8 cellular contexts compared by ENCODE assay signal in genomic region chr14:75068294-75069020, GRCh38. TPM values are rescaled to one million over a fixed set of nuclear protein-coding genes. Genes with fewer than 3 reads are reported as not detected.
DNase-seq lines count a peak whose midpoint lies in the region; ATAC-seq, FAIRE-seq and TF ChIP-seq lines count a peak whose summit lies in the region.

No MANE protein-coding gene starts in this region.

- peak overlapping the region; percentile 61 for H3K4me3 ChIP-seq in A549
- peak overlapping the region; percentile 53 for H3K4me3 ChIP-seq in bronchial epithelial cell (ENCODE audit: low read depth, low read length)
- H3K4me3 ChIP-seq in mesenchymal stem cell (ENCODE audit: insufficient read depth in 1 of 2, low read depth in 1 of 2, low read length in 2 of 2) = peak overlapping the region in 1 of 2 experiments; percentile 78

- TF ChIP-seq EP300 in A549 (IDR thresholded peaks at IDR 0.05) = no peak

- FAIRE-seq in A549 (lab: Jason Lieb, UNC) (no peak), bronchial epithelial cell (lab: Jason Lieb, UNC) (no peak)

- intact Hi-C loops in activated CD8-positive, alpha-beta T cell treated with anti-CD3 and anti-CD28 coated beads for 36 hours (cut with micrococcal nuclease) = no loop called here

- H2AFZ ChIP-seq in mesenchymal stem cell (ENCODE audit: low read depth, low read length) = no peak overlapping the region

- no peak overlapping the region for H3K23ac ChIP-seq in mesenchymal stem cell (ENCODE audit: low read length in 2 of 2)

- H3K27ac ChIP-seq in A549 = peak overlapping the region; percentile 88 to 95
- H3K27ac ChIP-seq in mesenchymal stem cell (ENCODE audit: low read length, poor library complexity, severe bottlenecking) = peak overlapping the region; percentile 44

- H3K9me3 Mint-ChIP-seq in activated CD8-positive, alpha-beta T cell treated with anti-CD3 and anti-CD28 coated beads for 36 hours = no peaks in the 10 kb centered on the region
- no peaks in the 10 kb centered on the region for H3K9me3 Mint-ChIP-seq in stimulated activated naive CD8-positive, alpha-beta T cell treated with anti-CD3 and anti-CD28 coated beads, Interleukin-15, amount 100 ng/mL, for 72 hours

- H3K27ac Mint-ChIP-seq in activated CD8-positive, alpha-beta T cell treated with anti-CD3 and anti-CD28 coated beads for 36 hours = no peak overlapping the region
- H3K27ac Mint-ChIP-seq in stimulated activated naive CD8-positive, alpha-beta T cell treated with anti-CD3 and anti-CD28 coated beads, Interleukin-15, amount 100 ng/mL, for 72 hours = peak overlapping the region in 1 of 2 donors; percentile 81

- H4K8ac ChIP-seq in mesenchymal stem cell (ENCODE audit: low read length) = no peak overlapping the region

- H3K4me3 Mint-ChIP-seq in activated CD8-positive, alpha-beta T cell treated with anti-CD3 and anti-CD28 coated beads for 36 hours = no peak overlapping the region
- H3K4me3 Mint-ChIP-seq in stimulated activated naive CD8-positive, alpha-beta T cell treated with anti-CD3 and anti-CD28 coated beads, Interleukin-15, amount 100 ng/mL, for 72 hours = no peak overlapping the region

- peaks cover under 1% of the 10 kb centered on the region for H3K36me3 Mint-ChIP-seq in activated CD8-positive, alpha-beta T cell treated with anti-CD3 and anti-CD28 coated beads for 36 hours (ENCODE audit: low read depth)

- POLR2A ChIA-PET in A549 (lab: Yijun Ruan, JAX) = interaction anchor here (0.6 to 1.1 kb wide), 3 partner anchors 20 to 122 kb away, joined by 3 read pairs; no protein-coding TSS in a partner anchor
- POLR2A ChIA-PET in activated CD8-positive, alpha-beta T cell treated with anti-CD3 and anti-CD28 coated beads for 36 hours (lab: Charles Lee) = interaction anchor here (0.6 to 1.5 kb wide), 5 partner anchors 19 to 305 kb away, joined by 3 to 6 read pairs (median 4); partner anchors contain the start of gene YLPM1

- H2BK12ac ChIP-seq in mesenchymal stem cell (ENCODE audit: low read length in 2 of 2) = no peak overlapping the region

- no peak overlapping the region for H4K91ac ChIP-seq in mesenchymal stem cell (ENCODE audit: low read length)

- TF ChIP-seq POLR2A in A549 (IDR thresholded peaks at IDR 0.05; ENCODE audit: low read length) = no peak

- H2AK5ac ChIP-seq in mesenchymal stem cell (ENCODE audit: low read length, severe bottlenecking) = no peak overlapping the region

- TF ChIP-seq RAD21 in A549 (conservative IDR thresholded peaks at IDR 0.05 in 1 of 2, IDR thresholded peaks at IDR 0.05 in 1 of 2) = no peak

- no peak for TF ChIP-seq CTCF in A549 (IDR thresholded peaks at IDR 0.05)
- no peak for TF ChIP-seq CTCF in bronchial epithelial cell (IDR thresholded peaks at IDR 0.05; ENCODE audit: insufficient read depth, low read length, severe bottlenecking)
- TF ChIP-seq CTCF in activated CD8-positive, alpha-beta T cell treated with anti-CD3 and anti-CD28 coated beads for 36 hours (IDR thresholded peaks at IDR 0.05) = no peak

- peak overlapping the region in 1 of 2 experiments; percentile 9 for H3K4ac ChIP-seq in mesenchymal stem cell (ENCODE audit: low read depth in 1 of 2, low read length in 2 of 2)

- H2BK120ac ChIP-seq in mesenchymal stem cell (ENCODE audit: low read depth, low read length) = no peak overlapping the region

- peak overlapping the region; percentile 45 for H2BK15ac ChIP-seq in mesenchymal stem cell (ENCODE audit: low read depth, poor library complexity, severe bottlenecking)

- peaks cover 11% of the 10 kb centered on the region for H3K79me1 ChIP-seq in mesenchymal stem cell (replicated peaks; ENCODE audit: low read length, poor library complexity, severe bottlenecking)

- CTCF ChIA-PET in A549 (lab: Yijun Ruan, JAX) = interaction anchor here (0.6 to 11.4 kb wide), 4 partner anchors 18 to 414 kb away, joined by 3 to 85 read pairs (median 3); no protein-coding TSS in a partner anchor
- CTCF ChIA-PET in activated CD8-positive, alpha-beta T cell treated with anti-CD3 and anti-CD28 coated beads for 36 hours (lab: Charles Lee) = interaction anchor here (0.8 to 1.8 kb wide), 3 partner anchors 20 to 209 kb away, joined by 4 to 5 read pairs (median 4); no protein-coding TSS in a partner anchor

- H3K36me3 ChIP-seq in bronchial epithelial cell (ENCODE audit: control insufficient read depth, insufficient read depth, low read length) (no peaks in the 10 kb centered on the region), mesenchymal stem cell (ENCODE audit: control insufficient read depth in 1 of 2, insufficient read depth in 2 of 2, low read depth in 1 of 2, low read length in 2 of 2) (no peaks in the 10 kb centered on the region)

- ATAC-seq in A549 = peak in 1 of 2 experiments; percentile 5; a peak in 1 of 6 replicates
- no peak for ATAC-seq in activated CD8-positive, alpha-beta T cell treated with anti-CD3 and anti-CD28 coated beads for 36 hours
- ATAC-seq in stimulated activated naive CD8-positive, alpha-beta T cell treated with anti-CD3 and anti-CD28 coated beads, Interleukin-15, amount 100 ng/mL, for 72 hours = no peak
- no peak for ATAC-seq in GM18909 (IDR thresholded peaks at IDR 0.05; ENCODE audit: poor library complexity, unreplicated experiment)

- peaks cover 9% of the 10 kb centered on the region for H3K4me1 Mint-ChIP-seq in activated CD8-positive, alpha-beta T cell treated with anti-CD3 and anti-CD28 coated beads for 36 hours (ENCODE audit: low read depth)
- H3K4me1 Mint-ChIP-seq in stimulated activated naive CD8-positive, alpha-beta T cell treated with anti-CD3 and anti-CD28 coated beads, Interleukin-15, amount 100 ng/mL, for 72 hours = peaks cover 12% of the 10 kb centered on the region

- H3K4me1 ChIP-seq in A549 (peaks cover 20% of the 10 kb centered on the region), mesenchymal stem cell (ENCODE audit: control insufficient read depth, insufficient read depth, low read depth, low read length) (peaks cover 10% of the 10 kb centered on the region)

- H2BK5ac ChIP-seq in mesenchymal stem cell (ENCODE audit: low read depth, low read length, poor library complexity, severe bottlenecking) = no peak overlapping the region

- H3K27me3 ChIP-seq in bronchial epithelial cell (ENCODE audit: control insufficient read depth, insufficient read depth, low read length) (no peaks in the 10 kb centered on the region), mesenchymal stem cell (ENCODE audit: control insufficient read depth in 1 of 2, insufficient read depth in 1 of 2, low read length in 2 of 2) (no peaks in the 10 kb centered on the region)

- no peak overlapping the region for H3K14ac ChIP-seq in mesenchymal stem cell (ENCODE audit: low read length in 2 of 2)

- peak overlapping the region; percentile 92 for H3K4me2 ChIP-seq in A549
- H3K4me2 ChIP-seq in mesenchymal stem cell (ENCODE audit: low read length, poor library complexity, severe bottlenecking) = peak overlapping the region; percentile 70

- peak overlapping the region in 1 of 2 experiments; percentile 68 for H3K18ac ChIP-seq in mesenchymal stem cell (ENCODE audit: low read depth in 1 of 2, low read length in 2 of 2)

- no peak for DNase-seq in A549 (ENCODE audit: low read depth in 1 of 2, low spot score in 1 of 2)
- DNase-seq in HT-29 (ENCODE audit: low spot score) = peak; percentile 51
- DNase-seq in bronchial epithelial cell (ENCODE audit: low read depth) = no peak
- DNase-seq in mesenchymal stem cell = no peak
- DNase-seq in NOMO-1 (lab: John Stamatoyannopoulos, UW; ENCODE audit: unreplicated experiment in 2 of 2) = no peak
- DNase-seq in activated CD8-positive, alpha-beta T cell treated with anti-CD3 and anti-CD28 coated beads for 36 hours = no peak
- no peak for DNase-seq in stimulated activated naive CD8-positive, alpha-beta T cell treated with anti-CD3 and anti-CD28 coated beads, Interleukin-15, amount 100 ng/mL, for 72 hours

- H3K9ac ChIP-seq in mesenchymal stem cell (ENCODE audit: low read length) = peak overlapping the region; percentile 90

- H3K9me3 ChIP-seq in A549 (no peaks in the 10 kb centered on the region), mesenchymal stem cell (ENCODE audit: control insufficient read depth, low read length) (no peaks in the 10 kb centered on the region)

- 1% methylated on average over 13 of the region's 13 CpGs for WGBS in A549 (ENCODE audit: missing lambda C conversion rate)
- 14% methylated on average over 12 of the region's 13 CpGs for WGBS in mesenchymal stem cell

- H3K27me3 Mint-ChIP-seq in activated CD8-positive, alpha-beta T cell treated with anti-CD3 and anti-CD28 coated beads for 36 hours = no peaks in the 10 kb centered on the region
- H3K27me3 Mint-ChIP-seq in stimulated activated naive CD8-positive, alpha-beta T cell treated with anti-CD3 and anti-CD28 coated beads, Interleukin-15, amount 100 ng/mL, for 72 hours = no peaks in the 10 kb centered on the region

RNA-seq across cellular contexts. Expression of gene ZC2HC1C, which starts 1.0 kb away (rescaled TPM):
- polyA plus RNA-seq in A549 (2011; rRNA removed) = 2.4 and 2.7 TPM in 2 replicates
- 0.98 and 1.2 TPM in 2 replicates for polyA plus RNA-seq in A549 (2012; cell fraction: cytosol; rRNA removed)
- 0.38 and 0.59 TPM in 2 replicates for polyA plus RNA-seq in A549 (2012; cell fraction: nucleus; rRNA removed)
- polyA plus RNA-seq in A549 (2017; fragmentation: RNase III; extraction: RNeasy Plus Mini Kit Qiagen cat#74134 plus additional on column Dnase treatment) = 2.7 to 3.9 TPM (median 2.8 TPM) in 3 replicates
- 1.1 and 1.5 TPM in 2 replicates for polyA minus RNA-seq in A549 (2011; rRNA and poly(A)+ RNA removed)
- 1.6 and 4.1 TPM in 2 replicates for total RNA-seq in HT-29 (2014; rRNA removed; shearing (Covaris generic))
- total RNA-seq in bronchial epithelial cell = 0.53 and 0.90 TPM in 2 replicates
- 0.64 TPM for polyA plus RNA-seq in mesenchymal stem cell (2013, experiment 1 of 2)
- polyA plus RNA-seq in mesenchymal stem cell (2013, experiment 2 of 2) = 0.34 TPM
- total RNA-seq in activated CD8-positive, alpha-beta T cell treated with anti-CD3 and anti-CD28 coated beads for 36 hours = under 1 TPM; 0.41 to 0.45 TPM

RNA-seq across cellular contexts. Expression of gene ACYP1, which starts 4.6 kb away (rescaled TPM):
- 26.5 and 36.7 TPM in 2 replicates for polyA plus RNA-seq in A549 (2011; rRNA removed)
- 24.6 and 36.2 TPM in 2 replicates for polyA plus RNA-seq in A549 (2012; cell fraction: cytosol; rRNA removed)
- polyA plus RNA-seq in A549 (2012; cell fraction: nucleus; rRNA removed) = 8.0 and 14.5 TPM in 2 replicates
- polyA plus RNA-seq in A549 (2017; fragmentation: RNase III; extraction: RNeasy Plus Mini Kit Qiagen cat#74134 plus additional on column Dnase treatment) = 30.0 to 34.3 TPM (median 33.3 TPM) in 3 replicates
- 3.4 and 3.9 TPM in 2 replicates for polyA minus RNA-seq in A549 (2011; rRNA and poly(A)+ RNA removed)
- total RNA-seq in HT-29 (2014; rRNA removed; shearing (Covaris generic)) = 26.1 and 26.8 TPM in 2 replicates
- total RNA-seq in bronchial epithelial cell = 4.5 and 9.9 TPM in 2 replicates
- 13.6 TPM for polyA plus RNA-seq in mesenchymal stem cell (2013, experiment 1 of 2)
- 14.3 TPM for polyA plus RNA-seq in mesenchymal stem cell (2013, experiment 2 of 2)
- 10 to 100 TPM; 33.9 to 38.6 TPM for total RNA-seq in activated CD8-positive, alpha-beta T cell treated with anti-CD3 and anti-CD28 coated beads for 36 hours

RNA-seq across cellular contexts. Expression of gene MLH3, which starts 17.2 kb away (rescaled TPM):
- polyA plus RNA-seq in A549 (2011; rRNA removed) (30.8 and 32.3 TPM in 2 replicates), A549 (2017; fragmentation: RNase III; extraction: RNeasy Plus Mini Kit Qiagen cat#74134 plus additional on column Dnase treatment) (15.2 to 16.2 TPM (median 16.0 TPM) in 3 replicates)
- polyA plus RNA-seq in A549 (2012; cell fraction: cytosol; rRNA removed) = 8.4 and 9.1 TPM in 2 replicates
- polyA plus RNA-seq in A549 (2012; cell fraction: nucleus; rRNA removed) = 11.5 and 18.4 TPM in 2 replicates
- polyA minus RNA-seq in A549 (2011; rRNA and poly(A)+ RNA removed) = 36.8 and 41.8 TPM in 2 replicates
- total RNA-seq in HT-29 (2014; rRNA removed; shearing (Covaris generic)) = 3.5 and 6.7 TPM in 2 replicates
- total RNA-seq in bronchial epithelial cell = 18.3 and 24.0 TPM in 2 replicates
- polyA plus RNA-seq in mesenchymal stem cell (2013, experiment 1 of 2) = 5.1 TPM
- 4.6 TPM for polyA plus RNA-seq in mesenchymal stem cell (2013, experiment 2 of 2)
- total RNA-seq in activated CD8-positive, alpha-beta T cell treated with anti-CD3 and anti-CD28 coated beads for 36 hours = 10 to 100 TPM; 26.8 to 29.0 TPM

RNA-seq across cellular contexts. Expression of gene NEK9, which starts 58.4 kb away (rescaled TPM):
- polyA plus RNA-seq in A549 (2011; rRNA removed) = 75.9 and 79.7 TPM in 2 replicates
- polyA plus RNA-seq in A549 (2012; cell fraction: cytosol; rRNA removed) = 27.0 and 31.8 TPM in 2 replicates
- 37.6 and 48.7 TPM in 2 replicates for polyA plus RNA-seq in A549 (2012; cell fraction: nucleus; rRNA removed)
- polyA plus RNA-seq in A549 (2017; fragmentation: RNase III; extraction: RNeasy Plus Mini Kit Qiagen cat#74134 plus additional on column Dnase treatment) = 44.3 to 51.1 TPM (median 49.4 TPM) in 3 replicates
- polyA minus RNA-seq in A549 (2011; rRNA and poly(A)+ RNA removed) = 46.4 and 53.1 TPM in 2 replicates
- 24.7 and 45.7 TPM in 2 replicates for total RNA-seq in HT-29 (2014; rRNA removed; shearing (Covaris generic))
- total RNA-seq in bronchial epithelial cell = 26.3 and 34.3 TPM in 2 replicates
- 26.4 TPM for polyA plus RNA-seq in mesenchymal stem cell (2013, experiment 1 of 2)
- 26.7 TPM for polyA plus RNA-seq in mesenchymal stem cell (2013, experiment 2 of 2)
- total RNA-seq in activated CD8-positive, alpha-beta T cell treated with anti-CD3 and anti-CD28 coated beads for 36 hours = 10 to 100 TPM; 54.9 to 59.5 TPM
